ENCODE assay signal across 2 cellular contexts in the genomic region with DNA sequence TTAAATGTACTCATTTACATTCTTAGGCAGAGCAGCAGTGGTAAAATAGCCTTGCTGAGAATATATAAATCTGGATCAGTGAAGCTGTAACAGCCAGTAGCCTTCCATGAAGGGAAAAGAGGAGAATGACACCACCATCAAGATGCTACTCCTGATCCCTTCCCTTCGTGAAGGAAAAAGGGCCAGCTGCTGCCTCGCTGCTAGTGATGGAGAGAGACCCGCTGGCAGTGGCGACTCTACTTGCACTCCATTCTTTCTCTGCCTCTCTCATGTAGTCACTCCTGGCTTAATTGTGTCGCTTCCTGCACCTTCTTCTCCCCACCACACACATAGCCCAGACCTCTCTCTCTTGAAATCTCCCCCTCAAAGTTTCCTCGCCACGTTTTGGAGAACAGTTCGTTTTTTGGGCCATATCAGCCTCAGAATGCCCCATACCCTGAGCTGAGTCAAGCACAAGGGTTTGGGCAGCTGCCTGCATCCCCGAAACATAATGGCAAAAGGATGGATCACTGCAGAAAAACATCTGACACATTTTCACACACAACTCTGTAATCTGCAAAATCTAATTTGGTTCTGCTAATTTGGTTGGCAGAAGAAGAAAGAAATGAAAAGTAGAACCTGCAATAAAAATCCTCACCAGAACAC.
TF ChIP-seq lines count a peak whose summit lies in the region.

No MANE protein-coding gene starts in this region.

TF ChIP-seq in WTC11, 78 proteins besides CTCF, POLR2A, EP300 and RAD21 (continued from another document):
- TF ChIP-seq, protein P1, sequence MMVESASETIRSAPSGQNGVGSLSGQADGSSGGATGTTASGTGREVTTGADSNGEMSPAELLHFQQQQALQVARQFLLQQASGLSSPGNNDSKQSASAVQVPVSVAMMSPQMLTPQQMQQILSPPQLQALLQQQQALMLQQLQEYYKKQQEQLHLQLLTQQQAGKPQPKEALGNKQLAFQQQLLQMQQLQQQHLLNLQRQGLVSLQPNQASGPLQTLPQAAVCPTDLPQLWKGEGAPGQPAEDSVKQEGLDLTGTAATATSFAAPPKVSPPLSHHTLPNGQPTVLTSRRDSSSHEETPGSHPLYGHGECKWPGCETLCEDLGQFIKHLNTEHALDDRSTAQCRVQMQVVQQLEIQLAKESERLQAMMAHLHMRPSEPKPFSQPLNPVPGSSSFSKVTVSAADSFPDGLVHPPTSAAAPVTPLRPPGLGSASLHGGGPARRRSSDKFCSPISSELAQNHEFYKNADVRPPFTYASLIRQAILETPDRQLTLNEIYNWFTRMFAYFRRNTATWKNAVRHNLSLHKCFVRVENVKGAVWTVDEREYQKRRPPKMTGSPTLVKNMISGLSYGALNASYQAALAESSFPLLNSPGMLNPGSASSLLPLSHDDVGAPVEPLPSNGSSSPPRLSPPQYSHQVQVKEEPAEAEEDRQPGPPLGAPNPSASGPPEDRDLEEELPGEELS (CRISPR knock-in tag; IDR thresholded peaks at IDR 0.05), result no peak
- TF ChIP-seq, protein P2, sequence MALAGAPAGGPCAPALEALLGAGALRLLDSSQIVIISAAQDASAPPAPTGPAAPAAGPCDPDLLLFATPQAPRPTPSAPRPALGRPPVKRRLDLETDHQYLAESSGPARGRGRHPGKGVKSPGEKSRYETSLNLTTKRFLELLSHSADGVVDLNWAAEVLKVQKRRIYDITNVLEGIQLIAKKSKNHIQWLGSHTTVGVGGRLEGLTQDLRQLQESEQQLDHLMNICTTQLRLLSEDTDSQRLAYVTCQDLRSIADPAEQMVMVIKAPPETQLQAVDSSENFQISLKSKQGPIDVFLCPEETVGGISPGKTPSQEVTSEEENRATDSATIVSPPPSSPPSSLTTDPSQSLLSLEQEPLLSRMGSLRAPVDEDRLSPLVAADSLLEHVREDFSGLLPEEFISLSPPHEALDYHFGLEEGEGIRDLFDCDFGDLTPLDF (CRISPR knock-in tag; IDR thresholded peaks at IDR 0.05), result no peak
- TF ChIP-seq FOXK1 (CRISPR knock-in tag; IDR thresholded peaks at IDR 0.05) (no peak), NR2C2 (CRISPR knock-in tag; IDR thresholded peaks at IDR 0.05) (no peak), IRF2 (CRISPR knock-in tag; IDR thresholded peaks at IDR 0.05; ENCODE audit: borderline replicate concordance, low read depth) (no peak)
- TF ChIP-seq, protein P3, sequence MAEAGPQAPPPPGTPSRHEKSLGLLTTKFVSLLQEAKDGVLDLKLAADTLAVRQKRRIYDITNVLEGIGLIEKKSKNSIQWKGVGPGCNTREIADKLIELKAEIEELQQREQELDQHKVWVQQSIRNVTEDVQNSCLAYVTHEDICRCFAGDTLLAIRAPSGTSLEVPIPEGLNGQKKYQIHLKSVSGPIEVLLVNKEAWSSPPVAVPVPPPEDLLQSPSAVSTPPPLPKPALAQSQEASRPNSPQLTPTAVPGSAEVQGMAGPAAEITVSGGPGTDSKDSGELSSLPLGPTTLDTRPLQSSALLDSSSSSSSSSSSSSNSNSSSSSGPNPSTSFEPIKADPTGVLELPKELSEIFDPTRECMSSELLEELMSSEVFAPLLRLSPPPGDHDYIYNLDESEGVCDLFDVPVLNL (CRISPR knock-in tag; IDR thresholded peaks at IDR 0.05; ENCODE audit: borderline replicate concordance, low read depth), result no peak

TF ChIP-seq in H1, 55 proteins besides CTCF, POLR2A, EP300 and RAD21:
- TF ChIP-seq, protein P4, sequence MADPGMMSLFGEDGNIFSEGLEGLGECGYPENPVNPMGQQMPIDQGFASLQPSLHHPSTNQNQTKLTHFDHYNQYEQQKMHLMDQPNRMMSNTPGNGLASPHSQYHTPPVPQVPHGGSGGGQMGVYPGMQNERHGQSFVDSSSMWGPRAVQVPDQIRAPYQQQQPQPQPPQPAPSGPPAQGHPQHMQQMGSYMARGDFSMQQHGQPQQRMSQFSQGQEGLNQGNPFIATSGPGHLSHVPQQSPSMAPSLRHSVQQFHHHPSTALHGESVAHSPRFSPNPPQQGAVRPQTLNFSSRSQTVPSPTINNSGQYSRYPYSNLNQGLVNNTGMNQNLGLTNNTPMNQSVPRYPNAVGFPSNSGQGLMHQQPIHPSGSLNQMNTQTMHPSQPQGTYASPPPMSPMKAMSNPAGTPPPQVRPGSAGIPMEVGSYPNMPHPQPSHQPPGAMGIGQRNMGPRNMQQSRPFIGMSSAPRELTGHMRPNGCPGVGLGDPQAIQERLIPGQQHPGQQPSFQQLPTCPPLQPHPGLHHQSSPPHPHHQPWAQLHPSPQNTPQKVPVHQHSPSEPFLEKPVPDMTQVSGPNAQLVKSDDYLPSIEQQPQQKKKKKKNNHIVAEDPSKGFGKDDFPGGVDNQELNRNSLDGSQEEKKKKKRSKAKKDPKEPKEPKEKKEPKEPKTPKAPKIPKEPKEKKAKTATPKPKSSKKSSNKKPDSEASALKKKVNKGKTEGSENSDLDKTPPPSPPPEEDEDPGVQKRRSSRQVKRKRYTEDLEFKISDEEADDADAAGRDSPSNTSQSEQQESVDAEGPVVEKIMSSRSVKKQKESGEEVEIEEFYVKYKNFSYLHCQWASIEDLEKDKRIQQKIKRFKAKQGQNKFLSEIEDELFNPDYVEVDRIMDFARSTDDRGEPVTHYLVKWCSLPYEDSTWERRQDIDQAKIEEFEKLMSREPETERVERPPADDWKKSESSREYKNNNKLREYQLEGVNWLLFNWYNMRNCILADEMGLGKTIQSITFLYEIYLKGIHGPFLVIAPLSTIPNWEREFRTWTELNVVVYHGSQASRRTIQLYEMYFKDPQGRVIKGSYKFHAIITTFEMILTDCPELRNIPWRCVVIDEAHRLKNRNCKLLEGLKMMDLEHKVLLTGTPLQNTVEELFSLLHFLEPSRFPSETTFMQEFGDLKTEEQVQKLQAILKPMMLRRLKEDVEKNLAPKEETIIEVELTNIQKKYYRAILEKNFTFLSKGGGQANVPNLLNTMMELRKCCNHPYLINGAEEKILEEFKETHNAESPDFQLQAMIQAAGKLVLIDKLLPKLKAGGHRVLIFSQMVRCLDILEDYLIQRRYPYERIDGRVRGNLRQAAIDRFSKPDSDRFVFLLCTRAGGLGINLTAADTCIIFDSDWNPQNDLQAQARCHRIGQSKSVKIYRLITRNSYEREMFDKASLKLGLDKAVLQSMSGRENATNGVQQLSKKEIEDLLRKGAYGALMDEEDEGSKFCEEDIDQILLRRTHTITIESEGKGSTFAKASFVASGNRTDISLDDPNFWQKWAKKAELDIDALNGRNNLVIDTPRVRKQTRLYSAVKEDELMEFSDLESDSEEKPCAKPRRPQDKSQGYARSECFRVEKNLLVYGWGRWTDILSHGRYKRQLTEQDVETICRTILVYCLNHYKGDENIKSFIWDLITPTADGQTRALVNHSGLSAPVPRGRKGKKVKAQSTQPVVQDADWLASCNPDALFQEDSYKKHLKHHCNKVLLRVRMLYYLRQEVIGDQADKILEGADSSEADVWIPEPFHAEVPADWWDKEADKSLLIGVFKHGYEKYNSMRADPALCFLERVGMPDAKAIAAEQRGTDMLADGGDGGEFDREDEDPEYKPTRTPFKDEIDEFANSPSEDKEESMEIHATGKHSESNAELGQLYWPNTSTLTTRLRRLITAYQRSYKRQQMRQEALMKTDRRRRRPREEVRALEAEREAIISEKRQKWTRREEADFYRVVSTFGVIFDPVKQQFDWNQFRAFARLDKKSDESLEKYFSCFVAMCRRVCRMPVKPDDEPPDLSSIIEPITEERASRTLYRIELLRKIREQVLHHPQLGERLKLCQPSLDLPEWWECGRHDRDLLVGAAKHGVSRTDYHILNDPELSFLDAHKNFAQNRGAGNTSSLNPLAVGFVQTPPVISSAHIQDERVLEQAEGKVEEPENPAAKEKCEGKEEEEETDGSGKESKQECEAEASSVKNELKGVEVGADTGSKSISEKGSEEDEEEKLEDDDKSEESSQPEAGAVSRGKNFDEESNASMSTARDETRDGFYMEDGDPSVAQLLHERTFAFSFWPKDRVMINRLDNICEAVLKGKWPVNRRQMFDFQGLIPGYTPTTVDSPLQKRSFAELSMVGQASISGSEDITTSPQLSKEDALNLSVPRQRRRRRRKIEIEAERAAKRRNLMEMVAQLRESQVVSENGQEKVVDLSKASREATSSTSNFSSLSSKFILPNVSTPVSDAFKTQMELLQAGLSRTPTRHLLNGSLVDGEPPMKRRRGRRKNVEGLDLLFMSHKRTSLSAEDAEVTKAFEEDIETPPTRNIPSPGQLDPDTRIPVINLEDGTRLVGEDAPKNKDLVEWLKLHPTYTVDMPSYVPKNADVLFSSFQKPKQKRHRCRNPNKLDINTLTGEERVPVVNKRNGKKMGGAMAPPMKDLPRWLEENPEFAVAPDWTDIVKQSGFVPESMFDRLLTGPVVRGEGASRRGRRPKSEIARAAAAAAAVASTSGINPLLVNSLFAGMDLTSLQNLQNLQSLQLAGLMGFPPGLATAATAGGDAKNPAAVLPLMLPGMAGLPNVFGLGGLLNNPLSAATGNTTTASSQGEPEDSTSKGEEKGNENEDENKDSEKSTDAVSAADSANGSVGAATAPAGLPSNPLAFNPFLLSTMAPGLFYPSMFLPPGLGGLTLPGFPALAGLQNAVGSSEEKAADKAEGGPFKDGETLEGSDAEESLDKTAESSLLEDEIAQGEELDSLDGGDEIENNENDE (IDR thresholded peaks at IDR 0.05; ENCODE audit: insufficient replicate concordance, low read length), result no peak
- TF ChIP-seq YY1 (IDR thresholded peaks at IDR 0.05; ENCODE audit: low read depth, low read length), result peak; percentile 81
TF ChIP-seq in H1: peak in this region for 1.
